Comparison of ENCODE assay signal across 8 cellular contexts in the genomic region with DNA sequence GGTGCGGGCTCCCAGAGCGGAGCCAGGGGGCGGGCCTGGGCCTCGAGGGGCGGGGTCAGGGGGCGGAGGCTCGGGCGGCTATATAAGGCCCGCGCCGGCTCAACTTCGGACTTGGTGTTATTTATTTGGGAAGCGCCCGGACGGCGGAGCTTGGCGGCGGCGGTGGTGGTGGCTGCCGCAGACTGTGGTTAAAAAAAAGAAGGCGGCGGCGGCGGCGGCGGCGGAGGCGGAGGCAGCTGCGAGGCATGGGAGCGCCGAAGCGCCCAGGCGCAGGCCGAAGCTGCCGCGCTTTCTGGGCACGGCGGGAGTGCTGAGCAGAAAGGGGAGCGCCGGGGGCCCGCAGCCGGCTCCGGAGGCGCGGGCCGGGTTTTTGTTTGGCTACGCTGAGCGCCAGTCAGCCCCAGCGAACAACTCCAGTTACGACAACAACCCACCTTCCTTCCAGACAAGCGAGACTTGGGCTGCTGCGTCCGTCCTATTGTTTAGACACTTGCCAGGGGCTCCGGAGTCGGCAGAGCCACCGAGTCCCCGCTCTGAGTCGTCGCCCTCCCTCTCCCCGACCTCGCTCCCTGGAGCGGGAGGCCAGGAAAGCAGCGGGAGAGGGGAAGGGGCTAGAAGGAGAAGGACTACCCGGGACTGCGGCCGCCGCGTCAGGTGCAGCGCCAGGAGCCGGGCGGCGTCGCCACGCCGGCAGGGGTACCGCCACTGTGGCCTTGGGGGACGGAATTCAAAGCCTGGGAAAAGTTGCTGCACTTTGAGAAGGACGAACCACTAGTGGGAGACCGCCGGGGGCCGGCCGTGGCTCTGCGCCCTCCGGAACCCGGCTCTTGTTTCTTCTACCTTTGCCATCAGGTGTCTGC. TPM values are rescaled to one million over a fixed set of nuclear protein-coding genes. Genes with fewer than 3 reads are reported as not detected.
DNase-seq lines count a peak whose midpoint lies in the region; ATAC-seq, FAIRE-seq and TF ChIP-seq lines count a peak whose summit lies in the region.

Gene SLIT2, plus strand, starts transcription at position 110 of the 860 bp plus-strand sequence. CDS start 1,911 bp downstream, outside the sequence.

- peak within 1 kb of the TSS; percentile 98 for H2AFZ ChIP-seq in mammary epithelial cell (ENCODE audit: low read depth, low read length)

- H3K79me2 ChIP-seq in mammary epithelial cell (ENCODE audit: insufficient read depth, low read length), result peaks cover 13% of the 10 kb centered on the region

- peak within 1 kb of the TSS; percentile 62 to 68 (median 65) for H3K4me3 ChIP-seq in mammary epithelial cell (replicated peaks in 1 of 3; ENCODE audit: insufficient read depth in 1 of 3, low read depth in 2 of 3, low read length in 3 of 3)
- H3K4me3 ChIP-seq in small intestine (ENCODE audit: low read depth in 1 of 2, low read length in 2 of 2), result peak within 1 kb of the TSS; percentile 22 to 56

- H4K20me1 ChIP-seq in mammary epithelial cell (ENCODE audit: insufficient read depth, low read length), result no peaks in the 10 kb centered on the region

- peak within 1 kb of the TSS; percentile 17 for H3K9ac ChIP-seq in mammary epithelial cell (ENCODE audit: insufficient read depth, low read length)

- TF ChIP-seq CTCF in mammary epithelial cell (conservative IDR thresholded peaks at IDR 0.05 in 1 of 2, IDR thresholded peaks at IDR 0.05 in 1 of 2; ENCODE audit: extremely low read depth in 1 of 2, insufficient read depth in 1 of 2, low read depth in 1 of 2, low read length in 2 of 2), result no peak

- CTCF ChIA-PET in mammary epithelial cell (lab: Charles Lee; ENCODE audit: low non-redundant PET), result no interaction called here

- BruUV-seq in mammary epithelial cell (replicated peaks; lab: Mats Ljungman, UMichigan), result TSS peak; percentile 48

- FAIRE-seq in RCC 7860 (lab: Jason Lieb, UNC) (no peak), small intestine (lab: Jason Lieb, UNC) (no peak)

- peak; percentile 87 for ATAC-seq in GM21529 (IDR thresholded peaks at IDR 0.05; ENCODE audit: unreplicated experiment)

- intact Hi-C loops in mammary epithelial cell (cut with micrococcal nuclease), result loop anchor here (1.0 to 2.0 kb wide), 2 partner anchors 433 to 1563 kb away; no protein-coding TSS in a partner anchor

- peak within 1 kb of the TSS; percentile 100 for H3K4me2 ChIP-seq in mammary epithelial cell (ENCODE audit: insufficient read depth, low read depth, low read length)

- 0% methylated on average over 5 of the region's 85 CpGs for WGBS in mammary epithelial cell (ENCODE audit: low coverage, missing lambda C conversion rate)
- 1% methylated on average over 60 to 85 of the region's 85 CpGs for WGBS in small intestine, 3 donors

- H3K4me1 ChIP-seq in mammary epithelial cell (ENCODE audit: insufficient read depth, low read length), result peaks cover 38% of the 10 kb centered on the region
- no peaks in the 10 kb centered on the region for H3K4me1 ChIP-seq in small intestine (ENCODE audit: control insufficient read depth in 2 of 2, insufficient read depth in 1 of 2, low read depth in 1 of 2, low read length in 1 of 2)

- H3K36me3 ChIP-seq in mammary epithelial cell (ENCODE audit: insufficient read depth, low read length) (no peaks in the 10 kb centered on the region), small intestine (ENCODE audit: control insufficient read depth in 2 of 2, insufficient read depth in 2 of 2, low read length in 2 of 2) (no peaks in the 10 kb centered on the region)

- DNase-seq in ELR (ENCODE audit: low read depth) (peak; percentile 83), HUDEP-2 (lab: John Stamatoyannopoulos, UW; ENCODE audit: unreplicated experiment in 76 of 76) (peak in 47 of 76 experiments; percentile 0 to 62 (median 17)), RCC 7860 (ENCODE audit: low spot score) (peak; percentile 56), mammary epithelial cell (peak; percentile 55), iris pigment epithelial cell (ENCODE audit: low read depth) (peak; percentile 90), small intestine (peak; percentile 73), NCI-H2196 treated with DMSO at 0.1 percent for 48 hours (lab: John Stamatoyannopoulos, UW; ENCODE audit: unreplicated experiment) (no peak)

- in situ Hi-C loops in mammary epithelial cell (cut with MboI; ENCODE audit: low sequenced_read_pairs in 2 of 2), result no loop called here

- H3K9me3 ChIP-seq in mammary epithelial cell (replicated peaks; ENCODE audit: insufficient read depth, low read length), result no peaks in the 10 kb centered on the region
- no peaks in the 10 kb centered on the region for H3K9me3 ChIP-seq in small intestine (ENCODE audit: control insufficient read depth, low read depth)

- H3K27me3 ChIP-seq in mammary epithelial cell (ENCODE audit: insufficient read depth, low read length), result no peaks in the 10 kb centered on the region
- H3K27me3 ChIP-seq in small intestine (ENCODE audit: control insufficient read depth in 2 of 2, insufficient read depth in 2 of 2, low read length in 2 of 2), result peaks cover 13 to 18% of the 10 kb centered on the region in 2 donors

- no peak within 1 kb of the TSS for H3K27ac ChIP-seq in mammary epithelial cell (ENCODE audit: insufficient read depth, low read depth, low read length)
- no peak within 1 kb of the TSS for H3K27ac ChIP-seq in small intestine (ENCODE audit: low read depth in 1 of 2, low read length in 1 of 2)

- dilution Hi-C loops in mammary epithelial cell (cut with HindIII; ENCODE audit: low sequenced_read_pairs), result no loop called here

RNA-seq across cellular contexts. Expression of gene SLIT2, which starts in this region (rescaled TPM):
- 1 to 10 TPM in 1 of 2 donors, under 1 TPM in 1; 0.17 to 4.2 TPM for total RNA-seq in mammary epithelial cell
- polyA plus RNA-seq in mammary epithelial cell (1.9 TPM), small intestine (1 to 10 TPM in 1 of 3 donors, under 1 TPM in 2; 0.22 to 1.7 (median 0.27) TPM)
- polyA minus RNA-seq in mammary epithelial cell, result 4.9 TPM
